In the genomic region with DNA sequence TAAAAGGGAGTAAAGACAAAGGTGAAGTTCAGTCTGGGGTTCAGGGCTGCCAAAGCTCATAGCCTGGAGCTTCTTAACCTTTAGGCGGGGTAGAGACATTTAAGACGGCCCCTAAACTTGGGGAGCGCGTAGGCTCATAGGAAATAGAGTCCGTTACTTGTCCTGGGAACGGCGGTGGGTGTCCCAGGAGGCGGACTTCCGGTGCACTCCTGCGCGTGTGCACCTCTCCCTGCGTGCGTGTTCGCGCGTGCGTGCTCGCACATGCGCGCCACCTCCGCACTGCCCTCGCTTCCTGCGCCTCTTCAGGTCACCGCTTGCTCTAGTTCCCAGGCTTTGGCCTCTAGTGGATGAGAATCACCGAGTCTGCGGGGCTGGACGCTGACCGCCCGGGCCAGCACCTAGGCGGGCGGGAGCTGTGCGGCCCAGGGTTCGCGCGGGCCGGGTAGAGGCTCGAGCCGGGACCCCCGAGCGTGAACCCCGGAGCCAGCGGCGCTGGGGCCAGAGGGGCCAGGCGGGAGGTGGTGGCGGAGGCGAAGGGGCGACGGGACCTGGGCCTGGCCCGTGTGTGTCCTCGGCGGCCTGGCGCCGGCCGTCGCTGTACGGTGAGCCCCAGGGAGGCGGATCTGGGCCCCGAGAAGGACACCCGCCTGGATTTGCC, we compare ENCODE assay signal across 8 cellular contexts. TPM values are rescaled to one million over a fixed set of nuclear protein-coding genes. Genes with fewer than 3 reads are reported as not detected.
A peak's percentile ranks its signal among the peaks of the same experiment; 100 is the strongest.
DNase-seq lines count a peak whose midpoint lies in the region; ATAC-seq and TF ChIP-seq lines count a peak whose summit lies in the region.
"Not testable (repeated sequence)": the region's sequence is repeated elsewhere in the genome, so short reads cannot be mapped to it uniquely, and the experiment has no call there.

No MANE protein-coding gene starts in this region.

- ATAC-seq in GM19351 (IDR thresholded peaks at IDR 0.05; ENCODE audit: unreplicated experiment) (peak; percentile 98), HG03460 (IDR thresholded peaks at IDR 0.05; ENCODE audit: unreplicated experiment) (peak; percentile 99), left lobe of liver (peak; percentile 99)

- H3K27ac ChIP-seq in C4-2B = peak overlapping the region; percentile 83

- not testable (repeated sequence) for TF ChIP-seq CTCF in C4-2B (conservative IDR thresholded peaks at IDR 0.05)

- DNase-seq in NCI-H748 (lab: John Stamatoyannopoulos, UW; ENCODE audit: unreplicated experiment) (peak; percentile 83), dedifferentiated amniotic fluid mesenchymal stem cell (ENCODE audit: extremely low spot score) (peak; percentile 54), left lobe of liver (ENCODE audit: low spot score) (peak; percentile 93)
- peak; percentile 60 for DNase-seq in activated CD4-positive, alpha-beta T cell treated with anti-CD3 and anti-CD28 coated beads, Interleukin-2, amount 50 U/mL, for 1 hour
- DNase-seq in stimulated activated CD4-positive, alpha-beta T cell treated with anti-CD3 and anti-CD28 coated beads, Interleukin-1b, Interleukin-23, amount 100 ng/mL, for 4 hours (ENCODE audit: low read depth in 2 of 2) = peak; percentile 57 to 60

RNA-seq across cellular contexts. Expression of a gene that starts 45.7 kb away (rescaled TPM):
- 16.8 TPM for total RNA-seq in left lobe of liver

RNA-seq across cellular contexts. Expression of a gene that starts 51.2 kb away (rescaled TPM):
- 1.5 TPM for total RNA-seq in left lobe of liver

Comparison
In these comparisons a context has a peak if more than half of its experiments do, and no peak if none do; other contexts are left out.
1. Peak in every context shown above with its lines: DNase-seq, ATAC-seq and H3K27ac ChIP-seq.